1 cellular context compared by ENCODE assay signal in genomic region chr2:172826522-172826921, GRCh38.
TF ChIP-seq lines count a peak whose summit lies in the region.

No MANE protein-coding gene starts in this region.

TF ChIP-seq in K562, 482 proteins besides CTCF, POLR2A, EP300 and RAD21:
- no peak for TF ChIP-seq ZNF277 (CRISPR knock-in tag; IDR thresholded peaks at IDR 0.05; ENCODE audit: borderline replicate concordance)
- TF ChIP-seq POLR2AphosphoS5 (IDR thresholded peaks at IDR 0.05; ENCODE audit: control insufficient read depth, insufficient read depth, low read depth, low read length): no peak
- no peak for TF ChIP-seq GTF2B (IDR thresholded peaks at IDR 0.05; ENCODE audit: extremely low read depth, insufficient read length)
- no peak for TF ChIP-seq PRMT5 (CRISPR knock-in tag; IDR thresholded peaks at IDR 0.05)
- no peak for TF ChIP-seq SMARCC2 (IDR thresholded peaks at IDR 0.05; ENCODE audit: low read depth)
- no peak for TF ChIP-seq CBX3 (IDR thresholded peaks at IDR 0.05; ENCODE audit: borderline replicate concordance in 1 of 2, low read length in 2 of 2)
- no peak for TF ChIP-seq DACH1 (IDR thresholded peaks at IDR 0.05; ENCODE audit: partially characterized antibody)
- no peak for TF ChIP-seq SRSF1 (IDR thresholded peaks at IDR 0.05; ENCODE audit: low read depth, low read length)
- no peak for TF ChIP-seq GABPA (tag; conservative IDR thresholded peaks at IDR 0.05; ENCODE audit: low read depth)
- TF ChIP-seq POLR3G (IDR thresholded peaks at IDR 0.05; ENCODE audit: extremely low read depth, insufficient read length, insufficient replicate concordance): no peak
- TF ChIP-seq ATF2 (CRISPR knock-in tag; IDR thresholded peaks at IDR 0.05): no peak
- TF ChIP-seq MIER1 (IDR thresholded peaks at IDR 0.05; ENCODE audit: low read depth): no peak
- no peak for TF ChIP-seq ZNF354B (CRISPR knock-in tag; IDR thresholded peaks at IDR 0.05)
- no peak for TF ChIP-seq ZNF224 (CRISPR knock-in tag; IDR thresholded peaks at IDR 0.05)
- TF ChIP-seq ELK1 (CRISPR knock-in tag; IDR thresholded peaks at IDR 0.05): no peak
